In the genomic region with DNA sequence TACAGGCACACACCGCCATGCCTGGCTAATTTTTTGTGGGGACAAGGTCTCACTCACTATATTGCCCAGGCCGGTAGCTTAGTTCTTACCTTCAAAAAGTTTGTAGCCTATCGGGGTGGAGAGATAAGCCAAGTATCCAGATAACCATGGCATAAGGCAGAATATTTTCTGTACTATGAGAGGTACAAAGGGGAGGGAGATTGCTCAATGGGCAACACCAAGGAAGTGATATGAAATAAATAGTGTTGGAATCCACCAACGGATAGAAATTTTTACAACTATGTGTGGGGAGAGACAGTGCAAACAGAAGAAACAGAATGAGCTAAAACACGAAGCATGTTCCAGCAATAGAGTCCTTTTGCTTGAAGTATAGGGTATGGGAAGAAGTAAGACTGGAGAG, we compare ENCODE assay signal across 17 cellular contexts. TPM values are rescaled to one million over a fixed set of nuclear protein-coding genes. Genes with fewer than 3 reads are reported as not detected.
DNase-seq lines count a peak whose midpoint lies in the region; ATAC-seq, FAIRE-seq and TF ChIP-seq lines count a peak whose summit lies in the region.
"Had no signal": no experiment of that assay in that cellular context is flagged by ENCODE, and none has a peak within 500 bp of the region (broad histone marks: within the 10 kb centered on the region; RNA-seq: fewer than 3 reads in every experiment).

No MANE protein-coding gene starts in this region.

- TF ChIP-seq CTCF in A549 (IDR thresholded peaks at IDR 0.05) (no peak), Calu3 (IDR thresholded peaks at IDR 0.05; ENCODE audit: unreplicated experiment) (no peak), WTC11 (IDR thresholded peaks at IDR 0.05) (no peak)

- H3K4me3 ChIP-seq in A549, result no peak overlapping the region
- H3K4me3 ChIP-seq: BLaER1 had no signal

- CTCF ChIA-PET in A549 (lab: Yijun Ruan, JAX) (interaction anchor here (0.7 to 9.8 kb wide), 8 partner anchors 10 to 209 kb away, joined by 3 to 86 read pairs (median 6); no protein-coding TSS in a partner anchor), Calu3 (lab: Charles Lee) (no interaction called here), WTC11 (lab: Charles Lee) (interaction anchor here (0.8 kb wide), 1 partner anchor 18 kb away, joined by 3 read pairs; no protein-coding TSS in a partner anchor)

- no peaks in the 10 kb centered on the region for H3K9me3 Mint-ChIP-seq in Calu3 (ENCODE audit: low read depth, unreplicated experiment)
- no peaks in the 10 kb centered on the region for H3K9me3 Mint-ChIP-seq in WTC11
- H3K9me3 Mint-ChIP-seq: CD8-positive, alpha-beta memory T cell had no signal

- TF ChIP-seq EP300 in A549 (IDR thresholded peaks at IDR 0.05), result no peak

- no peak for FAIRE-seq in A549 (lab: Jason Lieb, UNC)
- FAIRE-seq: H54 had no signal

- H3K4me3 Mint-ChIP-seq in Calu3 (ENCODE audit: low read depth, unreplicated experiment) (no peak overlapping the region), WTC11 (no peak overlapping the region)
- H3K4me3 Mint-ChIP-seq: CD8-positive, alpha-beta memory T cell had no signal

- H3K4me1 ChIP-seq in A549, result peaks cover 89% of the 10 kb centered on the region

- H3K27me3 Mint-ChIP-seq in Calu3 (ENCODE audit: unreplicated experiment), result no peaks in the 10 kb centered on the region
- H3K27me3 Mint-ChIP-seq in WTC11 (ENCODE audit: low read depth), result no peaks in the 10 kb centered on the region
- H3K27me3 Mint-ChIP-seq: CD8-positive, alpha-beta memory T cell had no signal

- H3K27ac Mint-ChIP-seq in Calu3 (ENCODE audit: unreplicated experiment) (peak overlapping the region; percentile 7), WTC11 (peak overlapping the region; percentile 75)

- TF ChIP-seq RAD21 in A549 (conservative IDR thresholded peaks at IDR 0.05 in 1 of 2, IDR thresholded peaks at IDR 0.05 in 1 of 2), result no peak

- no peak for TF ChIP-seq POLR2A in A549 (IDR thresholded peaks at IDR 0.05; ENCODE audit: low read length)

- H3K9me3 ChIP-seq in A549, result no peaks in the 10 kb centered on the region
- H3K9me3 ChIP-seq: BLaER1 had no signal

- no peak for ATAC-seq in A549
- no peak for ATAC-seq in WTC11
- ATAC-seq in left colon, result peak; percentile 57
- ATAC-seq in GM18502 (IDR thresholded peaks at IDR 0.05; ENCODE audit: poor library complexity, unreplicated experiment), result no peak
- ATAC-seq in GM19328 (IDR thresholded peaks at IDR 0.05; ENCODE audit: unreplicated experiment), result no peak
- ATAC-seq: PC-3, Right ventricle myocardium inferior, SK-N-SH treated with all-trans-retinoic acid at 6 μM for 48 hours had no signal

- POLR2A ChIA-PET in A549 (lab: Yijun Ruan, JAX) (interaction anchor here (1.3 to 1.8 kb wide), 3 partner anchors 8 to 16 kb away, joined by 3 to 6 read pairs (median 3); a partner anchor contains a TSS), WTC11 (lab: Charles Lee) (no interaction called here)

- H3K4me2 ChIP-seq in A549, result peak overlapping the region; percentile 13; the same call in 1 of the 3 replicates
- H3K4me2 ChIP-seq: BLaER1 had no signal

- H3K4me1 Mint-ChIP-seq in Calu3 (ENCODE audit: low read depth, unreplicated experiment), result peaks cover 43% of the 10 kb centered on the region
- H3K4me1 Mint-ChIP-seq in WTC11, result peaks cover 65% of the 10 kb centered on the region

- WGBS in A549 (ENCODE audit: missing lambda C conversion rate), result 83% methylated on average over 5 of the region's 5 CpGs

- DNase-seq in A549 (ENCODE audit: low read depth in 1 of 2, low spot score in 1 of 2) (no peak), Calu3 (no peak), WTC11 (ENCODE audit: low spot score) (no peak), left colon (no peak), NCI-H1105 treated with DMSO at 0.1 percent for 48 hours (lab: John Stamatoyannopoulos, UW) (no peak)
- no peak for DNase-seq in activated CD4-positive, CD25-positive, alpha-beta regulatory T cell treated with anti-CD3 and anti-CD28 coated beads, Interleukin-2, amount 50 U/mL, for 72 hours
- DNase-seq: CD8-positive, alpha-beta memory T cell; IMR-90; NCI-H2107; NCI-H69; PC-3 had no signal

- no TSS peak for BruUV-seq in Calu3 (replicated peaks; lab: Mats Ljungman, UMichigan)

- peaks cover 77% of the 10 kb centered on the region for H3K36me3 Mint-ChIP-seq in Calu3 (ENCODE audit: insufficient read depth, unreplicated experiment)
- H3K36me3 Mint-ChIP-seq in WTC11, result peaks cover 92% of the 10 kb centered on the region

- H3K27ac ChIP-seq in A549, result no peak overlapping the region; a peak in 1 of 6 replicates
- H3K27ac ChIP-seq: BLaER1 had no signal

- intact Hi-C loops in Calu3 (cut with micrococcal nuclease; ENCODE audit: unreplicated experiment), result no loop called here
- intact Hi-C loops in left colon (cut with DNase I, micrococcal nuclease), result no loop called here

TF ChIP-seq in A549, 52 proteins besides CTCF, POLR2A, EP300 and RAD21:
- TF ChIP-seq JUNB (IDR thresholded peaks at IDR 0.05) (no peak), KDM5A (IDR thresholded peaks at IDR 0.05) (no peak), FOXS1 (CRISPR knock-in tag; IDR thresholded peaks at IDR 0.05) (no peak)

TF ChIP-seq in WTC11, 78 proteins besides CTCF, POLR2A, EP300 and RAD21:
- TF ChIP-seq NFE2L1 (CRISPR knock-in tag; IDR thresholded peaks at IDR 0.05), result no peak
- no peak for TF ChIP-seq MXD4 (CRISPR knock-in tag; IDR thresholded peaks at IDR 0.05; ENCODE audit: borderline replicate concordance)
- TF ChIP-seq, protein P1, sequence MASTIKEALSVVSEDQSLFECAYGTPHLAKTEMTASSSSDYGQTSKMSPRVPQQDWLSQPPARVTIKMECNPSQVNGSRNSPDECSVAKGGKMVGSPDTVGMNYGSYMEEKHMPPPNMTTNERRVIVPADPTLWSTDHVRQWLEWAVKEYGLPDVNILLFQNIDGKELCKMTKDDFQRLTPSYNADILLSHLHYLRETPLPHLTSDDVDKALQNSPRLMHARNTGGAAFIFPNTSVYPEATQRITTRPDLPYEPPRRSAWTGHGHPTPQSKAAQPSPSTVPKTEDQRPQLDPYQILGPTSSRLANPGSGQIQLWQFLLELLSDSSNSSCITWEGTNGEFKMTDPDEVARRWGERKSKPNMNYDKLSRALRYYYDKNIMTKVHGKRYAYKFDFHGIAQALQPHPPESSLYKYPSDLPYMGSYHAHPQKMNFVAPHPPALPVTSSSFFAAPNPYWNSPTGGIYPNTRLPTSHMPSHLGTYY (CRISPR knock-in tag; IDR thresholded peaks at IDR 0.05), result no peak
- TF ChIP-seq SMAD3 (CRISPR knock-in tag; IDR thresholded peaks at IDR 0.05; ENCODE audit: borderline replicate concordance), result no peak
- TF ChIP-seq JAZF1 (CRISPR knock-in tag; IDR thresholded peaks at IDR 0.05), result no peak
- no peak for TF ChIP-seq RORB (CRISPR knock-in tag; IDR thresholded peaks at IDR 0.05)
- TF ChIP-seq SP1 (CRISPR knock-in tag; conservative IDR thresholded peaks at IDR 0.05), result no peak
- TF ChIP-seq, protein P2, sequence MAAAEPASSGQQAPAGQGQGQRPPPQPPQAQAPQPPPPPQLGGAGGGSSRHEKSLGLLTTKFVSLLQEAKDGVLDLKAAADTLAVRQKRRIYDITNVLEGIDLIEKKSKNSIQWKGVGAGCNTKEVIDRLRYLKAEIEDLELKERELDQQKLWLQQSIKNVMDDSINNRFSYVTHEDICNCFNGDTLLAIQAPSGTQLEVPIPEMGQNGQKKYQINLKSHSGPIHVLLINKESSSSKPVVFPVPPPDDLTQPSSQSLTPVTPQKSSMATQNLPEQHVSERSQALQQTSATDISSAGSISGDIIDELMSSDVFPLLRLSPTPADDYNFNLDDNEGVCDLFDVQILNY (CRISPR knock-in tag; IDR thresholded peaks at IDR 0.05), result no peak
- TF ChIP-seq, protein P3, sequence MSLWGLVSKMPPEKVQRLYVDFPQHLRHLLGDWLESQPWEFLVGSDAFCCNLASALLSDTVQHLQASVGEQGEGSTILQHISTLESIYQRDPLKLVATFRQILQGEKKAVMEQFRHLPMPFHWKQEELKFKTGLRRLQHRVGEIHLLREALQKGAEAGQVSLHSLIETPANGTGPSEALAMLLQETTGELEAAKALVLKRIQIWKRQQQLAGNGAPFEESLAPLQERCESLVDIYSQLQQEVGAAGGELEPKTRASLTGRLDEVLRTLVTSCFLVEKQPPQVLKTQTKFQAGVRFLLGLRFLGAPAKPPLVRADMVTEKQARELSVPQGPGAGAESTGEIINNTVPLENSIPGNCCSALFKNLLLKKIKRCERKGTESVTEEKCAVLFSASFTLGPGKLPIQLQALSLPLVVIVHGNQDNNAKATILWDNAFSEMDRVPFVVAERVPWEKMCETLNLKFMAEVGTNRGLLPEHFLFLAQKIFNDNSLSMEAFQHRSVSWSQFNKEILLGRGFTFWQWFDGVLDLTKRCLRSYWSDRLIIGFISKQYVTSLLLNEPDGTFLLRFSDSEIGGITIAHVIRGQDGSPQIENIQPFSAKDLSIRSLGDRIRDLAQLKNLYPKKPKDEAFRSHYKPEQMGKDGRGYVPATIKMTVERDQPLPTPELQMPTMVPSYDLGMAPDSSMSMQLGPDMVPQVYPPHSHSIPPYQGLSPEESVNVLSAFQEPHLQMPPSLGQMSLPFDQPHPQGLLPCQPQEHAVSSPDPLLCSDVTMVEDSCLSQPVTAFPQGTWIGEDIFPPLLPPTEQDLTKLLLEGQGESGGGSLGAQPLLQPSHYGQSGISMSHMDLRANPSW (CRISPR knock-in tag; conservative IDR thresholded peaks at IDR 0.05; ENCODE audit: low read depth), result no peak
- no peak for TF ChIP-seq GTF2I (CRISPR knock-in tag; conservative IDR thresholded peaks at IDR 0.05)
- TF ChIP-seq ZNF219 (CRISPR knock-in tag; IDR thresholded peaks at IDR 0.05; ENCODE audit: borderline replicate concordance), result no peak
- TF ChIP-seq TCF7 (CRISPR knock-in tag; IDR thresholded peaks at IDR 0.05; ENCODE audit: low read depth), result no peak

RNA-seq across cellular contexts. Expression of a gene that starts 8.0 kb away (rescaled TPM):
- polyA plus RNA-seq in A549 (2011; rRNA removed) (329 and 348 TPM in 2 replicates), A549 (2017; fragmentation: RNase III; extraction: RNeasy Plus Mini Kit Qiagen cat#74134 plus additional on column Dnase treatment) (157 to 496 TPM (median 416 TPM) in 3 replicates)
- 66.6 and 81.4 TPM in 2 replicates for polyA plus RNA-seq in A549 (2012; cell fraction: cytosol; rRNA removed)
- 73.4 and 80.0 TPM in 2 replicates for polyA plus RNA-seq in A549 (2012; cell fraction: nucleus; rRNA removed)
- polyA minus RNA-seq in A549 (2011; rRNA and poly(A)+ RNA removed), result 331 and 353 TPM in 2 replicates
- total RNA-seq in Calu3 (2022) (173 and 225 TPM in 2 replicates), WTC11 (2021) (490 to 556 TPM (median 501 TPM) in 3 replicates), left colon (10 to 100 TPM; 70.9 to 90.1 TPM)

RNA-seq across cellular contexts. Expression of a gene that starts 25.0 kb away (rescaled TPM):
- polyA plus RNA-seq in A549 (2011; rRNA removed) (0.06 and 0.26 TPM in 2 replicates), A549 (2017; fragmentation: RNase III; extraction: RNeasy Plus Mini Kit Qiagen cat#74134 plus additional on column Dnase treatment) (0.08 to 0.11 TPM (median 0.10 TPM) in 3 replicates)
- polyA plus RNA-seq in A549 (2012; cell fraction: cytosol; rRNA removed), result 0.01 TPM in 1 of 2 replicates, not detected in the other
- polyA plus RNA-seq in A549 (2012; cell fraction: nucleus; rRNA removed), result 0.04 TPM in 1 of 2 replicates, not detected in the other
- 0.24 TPM in 1 of 2 replicates, not detected in the other for polyA minus RNA-seq in A549 (2011; rRNA and poly(A)+ RNA removed)
- total RNA-seq in Calu3 (2022) (not detected in 2 replicates), WTC11 (2021) (0.09 TPM in 1 of 3 replicates, not detected in the others), left colon (under 1 TPM in 1 of 2 donors, not detected in 1; 0.20 TPM)
- total RNA-seq: CD8-positive, alpha-beta memory T cell; IMR-90; PC-3; Right ventricle myocardium inferior had no signal
- polyA plus RNA-seq: CD8-positive, alpha-beta memory T cell; IMR-90 had no signal
